22 cellular contexts compared by ENCODE assay signal in the genomic region with DNA sequence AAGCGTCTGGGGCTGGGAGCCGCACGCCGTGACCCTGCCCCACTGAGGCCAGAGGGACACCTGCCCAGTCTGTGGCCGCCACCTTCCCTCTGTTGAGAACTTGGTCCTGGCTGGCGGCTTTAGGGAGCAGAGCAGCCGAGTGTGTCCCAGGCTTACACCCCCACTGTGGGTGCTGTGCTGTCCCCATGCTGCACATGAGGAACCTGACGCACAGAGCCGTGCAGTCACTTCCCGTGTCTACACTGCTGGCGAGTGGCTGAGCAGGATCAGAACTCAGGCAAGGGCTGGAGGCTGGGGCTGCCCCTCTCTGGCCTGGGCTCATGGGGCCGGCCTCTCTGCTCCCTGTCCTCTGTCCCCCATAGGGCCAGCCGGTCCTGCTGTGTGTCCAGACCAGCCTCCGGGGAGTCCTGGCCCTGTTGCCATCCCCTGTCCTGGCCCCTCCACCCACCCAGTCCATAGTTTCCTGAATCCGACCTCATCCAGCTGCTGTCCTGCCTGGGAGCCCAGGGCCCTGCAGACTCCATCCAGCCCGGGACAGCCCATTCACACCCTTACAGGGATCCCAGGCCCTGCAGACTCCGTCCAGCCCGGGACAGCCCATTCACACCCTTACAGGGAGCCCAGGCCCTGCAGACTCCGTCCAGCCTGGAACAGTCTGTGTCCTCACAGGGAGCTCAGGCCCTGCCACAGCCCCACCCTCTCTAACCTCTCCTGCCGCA. TPM values are rescaled to one million over a fixed set of nuclear protein-coding genes. Genes with fewer than 3 reads are reported as not detected.
DNase-seq lines count a peak whose midpoint lies in the region; ATAC-seq and TF ChIP-seq lines count a peak whose summit lies in the region.
"Had no signal": no experiment of that assay in that cellular context is flagged by ENCODE, and none has a peak within 500 bp of the region (broad histone marks: within the 10 kb centered on the region; RNA-seq: fewer than 3 reads in every experiment).

No MANE protein-coding gene starts in this region.

- peak overlapping the region in 1 of 10 experiments; percentile 18; a peak in 3 of 20 replicates for H3K4me3 ChIP-seq in BLaER1 treated with 17β-estradiol and CSF1 and Interleukin-3, amounts not matched to agents 10 nM and 100 nM
- H3K4me3 ChIP-seq: body of pancreas, neural progenitor cell, PC-9, SK-N-MC, thoracic aorta had no signal

- H3K27ac ChIP-seq in BLaER1 treated with 17β-estradiol and CSF1 and Interleukin-3, amounts not matched to agents 10 nM and 100 nM = peak overlapping the region in 8 of 11 experiments; percentile 11 to 58 (median 50); a peak in 15 of 22 replicates
- H3K27ac ChIP-seq: HL-60, neural progenitor cell, PC-9, SK-N-MC, thoracic aorta had no signal

- DNase-seq in ELF-1 (ENCODE audit: low read depth, low spot score) (peak; percentile 30), chondrocyte (ENCODE audit: low spot score) (no peak), neural crest cell (ENCODE audit: low read depth, low spot score) (no peak), NCI-H128 (lab: John Stamatoyannopoulos, UW; ENCODE audit: unreplicated experiment) (no peak), A172 (ENCODE audit: low spot score) (no peak)
- DNase-seq: body of pancreas; erythroblast; foreskin melanocyte; kidney; NCI-H187 treated with DMSO at 0.1 percent for 48 hours; NCI-H2227 treated with DMSO at 0.1 percent for 48 hours; PC-9; stimulated activated CD4-positive, alpha-beta T cell treated with anti-CD3 and anti-CD28 coated beads, Interleukin-12 subunit alpha, Interleukin-12 subunit beta, amount 100 ng/mL, for 4 hours; stimulated activated CD8-positive, alpha-beta memory T cell treated with anti-CD3 and anti-CD28 coated beads, Interleukin-4, amount 100 ng/mL, for 48 hours had no signal

- no peaks in the 10 kb centered on the region for H3K9me3 ChIP-seq in BLaER1 treated with 17β-estradiol and CSF1 and Interleukin-3, amounts not matched to agents 10 nM and 100 nM (replicated peaks in 1 of 11)
- H3K9me3 ChIP-seq: body of pancreas, thoracic aorta had no signal

- H3K4me1 Mint-ChIP-seq in chondrocyte (ENCODE audit: low read depth) (peaks cover 9% of the 10 kb centered on the region), neural crest cell (peaks cover 15% of the 10 kb centered on the region)

- H4K20me1 ChIP-seq in BLaER1 treated with 17β-estradiol and CSF1 and Interleukin-3, amounts not matched to agents 10 nM and 100 nM = peaks cover 98 to 100% (median 99%) of the 10 kb centered on the region in 11 experiments

- H3K9ac ChIP-seq in BLaER1 treated with 17β-estradiol and CSF1 and Interleukin-3, amounts not matched to agents 10 nM and 100 nM = peak overlapping the region; percentile 21 to 72 (median 57); a peak in 19 of 22 replicates
- H3K9ac ChIP-seq: neural progenitor cell had no signal

- H3K27me3 Mint-ChIP-seq in chondrocyte (ENCODE audit: low read depth) (no peaks in the 10 kb centered on the region), neural crest cell (ENCODE audit: low read depth) (no peaks in the 10 kb centered on the region)

- H3K27ac Mint-ChIP-seq in chondrocyte (ENCODE audit: unreplicated experiment) (peak overlapping the region; percentile 32), neural crest cell (ENCODE audit: unreplicated experiment) (peak overlapping the region; percentile 50)
- H3K27ac Mint-ChIP-seq: activated T-helper 1 cell treated with anti-CD3 and anti-CD28 coated beads, Interleukin-12 subunit alpha, Interleukin-12 subunit beta, Interleukin-2, Interleukin-4 antibody, amounts not matched to agents 30 ng/mL and 10 ng/mL and 1 ng/mL, durations not matched to agents 14 hours and 24 hours and 36 hours; neural progenitor cell had no signal

- no peaks in the 10 kb centered on the region for H3K9me3 Mint-ChIP-seq in chondrocyte (ENCODE audit: low read depth)
- H3K9me3 Mint-ChIP-seq in neural crest cell = no peaks in the 10 kb centered on the region
- H3K9me3 Mint-ChIP-seq: activated T-helper 1 cell treated with anti-CD3 and anti-CD28 coated beads, Interleukin-12 subunit alpha, Interleukin-12 subunit beta, Interleukin-2, Interleukin-4 antibody, amounts not matched to agents 30 ng/mL and 10 ng/mL and 1 ng/mL, durations not matched to agents 14 hours and 24 hours and 36 hours; neural progenitor cell had no signal

- ATAC-seq in GM21717 (IDR thresholded peaks at IDR 0.05; ENCODE audit: unreplicated experiment) = no peak
- ATAC-seq: activated CD4-positive, CD25-positive, alpha-beta regulatory T cell treated with anti-CD3 and anti-CD28 coated beads, Interleukin-2, amount 50 U/mL, for 24 hours; body of pancreas had no signal

- no peak for TF ChIP-seq CTCF in chondrocyte (IDR thresholded peaks at IDR 0.05)
- no peak for TF ChIP-seq CTCF in neural crest cell (conservative IDR thresholded peaks at IDR 0.05)

- H3K27me3 ChIP-seq in BLaER1 treated with 17β-estradiol and CSF1 and Interleukin-3, amounts not matched to agents 10 nM and 100 nM = no peaks in the 10 kb centered on the region
- H3K27me3 ChIP-seq: body of pancreas, neural progenitor cell had no signal

- no peaks in the 10 kb centered on the region for H3K36me3 ChIP-seq in BLaER1 treated with 17β-estradiol and CSF1 and Interleukin-3, amounts not matched to agents 10 nM and 100 nM
- H3K36me3 ChIP-seq: neural progenitor cell, thoracic aorta had no signal

- H3K36me3 Mint-ChIP-seq in chondrocyte (ENCODE audit: low read depth) = no peaks in the 10 kb centered on the region
- H3K36me3 Mint-ChIP-seq in neural crest cell (ENCODE audit: low read depth) = no peaks in the 10 kb centered on the region
- H3K36me3 Mint-ChIP-seq: neural progenitor cell had no signal

- no peak overlapping the region for H3K4me3 Mint-ChIP-seq in chondrocyte (ENCODE audit: unreplicated experiment)
- peak overlapping the region; percentile 41 for H3K4me3 Mint-ChIP-seq in neural crest cell
- H3K4me3 Mint-ChIP-seq: activated T-helper 1 cell treated with anti-CD3 and anti-CD28 coated beads, Interleukin-12 subunit alpha, Interleukin-12 subunit beta, Interleukin-2, Interleukin-4 antibody, amounts not matched to agents 30 ng/mL and 10 ng/mL and 1 ng/mL, durations not matched to agents 14 hours and 24 hours and 36 hours; neural progenitor cell had no signal

- peaks cover 98 to 100% (median 99%) of the 10 kb centered on the region in 10 experiments for H3K4me1 ChIP-seq in BLaER1 treated with 17β-estradiol and CSF1 and Interleukin-3, amounts not matched to agents 10 nM and 100 nM

- peak overlapping the region; percentile 84 to 100 (median 99) for H3K4me2 ChIP-seq in BLaER1 treated with 17β-estradiol and CSF1 and Interleukin-3, amounts not matched to agents 10 nM and 100 nM
- H3K4me2 ChIP-seq: neural progenitor cell, PC-9 had no signal

RNA-seq across cellular contexts. Expression of gene FBRSL1, which starts 10.3 kb away (rescaled TPM):
- total RNA-seq in chondrocyte (35.3 to 41.6 TPM (median 41.1 TPM) in 3 replicates), neural crest cell (118 and 121 TPM in 2 replicates)
- 12.6 and 22.5 TPM in 2 replicates for total RNA-seq in A172 (2014; rRNA removed; shearing (Covaris generic))
